ENCODE assay signal across 30 cellular contexts in the genomic region with DNA sequence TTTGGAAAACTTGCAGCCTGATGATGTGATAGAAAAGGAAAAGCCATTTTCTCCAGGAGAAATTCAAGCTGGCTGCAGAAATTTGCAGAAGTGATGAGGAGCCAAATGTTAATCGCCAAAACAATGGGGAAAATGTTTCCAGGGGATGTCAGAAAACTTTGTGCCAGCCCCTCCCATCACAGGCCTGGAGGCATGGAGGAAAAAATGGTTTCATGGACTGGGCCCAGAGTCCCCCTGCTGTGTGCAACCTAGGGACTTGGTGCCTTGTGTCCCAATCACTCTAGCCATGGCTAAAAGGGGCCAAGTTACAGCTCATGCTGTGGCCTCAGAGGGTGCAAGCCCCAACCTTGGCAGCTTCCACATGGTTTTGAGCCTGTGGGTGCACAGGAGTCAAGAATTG.
"Had no signal": no experiment of that assay in that cellular context is flagged by ENCODE, and none has a peak within 500 bp of the region (broad histone marks: within the 10 kb centered on the region; RNA-seq: fewer than 3 reads in every experiment).

No MANE protein-coding gene starts in this region.

- H3K4me1 ChIP-seq: foreskin keratinocyte, gastrocnemius medialis had no signal

- H3K27me3 ChIP-seq: brain microvascular endothelial cell, dorsolateral prefrontal cortex, esophagus muscularis mucosa, foreskin keratinocyte, gastrocnemius medialis, heart left ventricle had no signal

- FAIRE-seq: astrocyte, bronchial epithelial cell had no signal

- H3K36me3 ChIP-seq: brain microvascular endothelial cell, esophagus muscularis mucosa, gastrocnemius medialis, heart left ventricle had no signal

- H3K4me3 ChIP-seq: coronary artery, dorsolateral prefrontal cortex, esophagus muscularis mucosa, gastrocnemius medialis, heart left ventricle had no signal

- H3K9me3 ChIP-seq: esophagus muscularis mucosa, gastrocnemius medialis had no signal

- ATAC-seq: activated CD4-positive, alpha-beta T cell treated with anti-CD3 and anti-CD28 coated beads for 36 hours; activated CD8-positive, alpha-beta memory T cell treated with anti-CD3 and anti-CD28 coated beads, Interleukin-2, amount 10 ng/mL, durations not matched to agents 7 days and 5 days; activated CD8-positive, alpha-beta T cell treated with anti-CD3 and anti-CD28 coated beads, Interleukin-2, amount 10 ng/mL, durations not matched to agents 7 days and 5 days; activated T-cell treated with anti-CD3 and anti-CD28 coated beads, Interleukin-2, amount 50 U/mL, for 72 hours; foreskin keratinocyte; gastrocnemius medialis; heart left ventricle had no signal

- H3K27ac ChIP-seq: brain microvascular endothelial cell, coronary artery, dorsolateral prefrontal cortex, esophagus muscularis mucosa, foreskin keratinocyte, gastrocnemius medialis, heart left ventricle had no signal

- DNase-seq: activated CD4-positive, alpha-beta memory T cell treated with anti-CD3 and anti-CD28 coated beads for 36 hours; activated CD4-positive, alpha-beta T cell treated with anti-CD3 and anti-CD28 coated beads for 36 hours; activated CD4-positive, alpha-beta T cell treated with anti-CD3 and anti-CD28 coated beads, Interleukin-2, amount 10 ng/mL, durations not matched to agents 24 days and 14 days; activated CD4-positive, CD25-positive, alpha-beta regulatory T cell; activated CD4-positive, CD25-positive, alpha-beta regulatory T cell treated with anti-CD3 and anti-CD28 coated beads, Interleukin-2, amount 50 U/mL, for 72 hours; activated CD8-positive, alpha-beta memory T cell treated with anti-CD3 and anti-CD28 coated beads, Interleukin-2, amount 10 ng/mL, durations not matched to agents 7 days and 5 days; activated CD8-positive, alpha-beta memory T cell treated with anti-CD3 and anti-CD28 coated beads, Interleukin-2, amount 50 U/mL, for 4 hours; activated CD8-positive, alpha-beta T cell treated with anti-CD3 and anti-CD28 coated beads, Interleukin-2, amount 10 ng/mL, durations not matched to agents 7 days and 5 days; activated effector memory CD4-positive, alpha-beta T cell treated with Interleukin-2 at 50 U/mL for 16 hours; activated gamma-delta T cell treated with Interleukin-2 at 50 U/mL for 16 hours; activated naive CD4-positive, alpha-beta T cell treated with anti-CD3 and anti-CD28 coated beads, Interleukin-2, amount 50 U/mL, for 16 hours; activated naive CD4-positive, alpha-beta T cell treated with Interleukin-2 at 50 U/mL for 16 hours; activated T-cell treated with anti-CD3 and anti-CD28 coated beads, Interleukin-2, amount 50 U/mL, for 1 hour; activated T-cell treated with anti-CD3 and anti-CD28 coated beads, Interleukin-2, amount 50 U/mL, for 72 hours; amniotic stem cell; anterior cingulate cortex; brain microvascular endothelial cell; dorsolateral prefrontal cortex; effector memory CD4-positive, alpha-beta T cell; endodermal cell; erythroblast; foreskin keratinocyte; gastrocnemius medialis; glutamatergic neuron; heart left ventricle; T-helper 2 cell had no signal
